ENCODE assay signal across 8 cellular contexts in genomic region chr4:151760713-151761661, GRCh38. TPM values are rescaled to one million over a fixed set of nuclear protein-coding genes. Genes with fewer than 3 reads are reported as not detected.
DNase-seq lines count a peak whose midpoint lies in the region; ATAC-seq, FAIRE-seq and TF ChIP-seq lines count a peak whose summit lies in the region.

GATB (minus strand) TSS chr4:151761007; CDS start chr4:151760982, 25 bp downstream.

- H4K20me1 ChIP-seq in Karpas-422 (ENCODE audit: insufficient read depth, low read depth, low read length): no peaks in the 10 kb centered on the region

- peak within 1 kb of the TSS; percentile 99 for H3K27ac Mint-ChIP-seq in activated T-cell treated with anti-CD3 and anti-CD28 coated beads, Interleukin-2, amount 50 U/mL, for 72 hours

- peak within 1 kb of the TSS; percentile 36; the same call in 1 of the 2 replicates for H3K27ac ChIP-seq in Karpas-422 (ENCODE audit: low read length)
- H3K27ac ChIP-seq in esophagus squamous epithelium: peak within 1 kb of the TSS; percentile 64 to 88 (median 78)

- H3K9me2 ChIP-seq in Karpas-422 (replicated peaks; ENCODE audit: insufficient read depth, low read length): 0 out of 2 replicates have a peak, but pooled peaks cover 6% of the 10 kb centered on the region

- H3K36me3 Mint-ChIP-seq in activated T-cell treated with anti-CD3 and anti-CD28 coated beads, Interleukin-2, amount 50 U/mL, for 72 hours (ENCODE audit: insufficient read depth in 2 of 2): peaks cover 1 to 3% of the 10 kb centered on the region in 2 donors

- peaks cover 3 to 5% of the 10 kb centered on the region in 2 donors for H3K9me3 Mint-ChIP-seq in activated T-cell treated with anti-CD3 and anti-CD28 coated beads, Interleukin-2, amount 50 U/mL, for 72 hours

- peak within 1 kb of the TSS; percentile 87 for H3K4me3 ChIP-seq in Karpas-422 (ENCODE audit: low read length)
- H3K4me3 ChIP-seq in esophagus squamous epithelium: peak within 1 kb of the TSS; percentile 67 to 97 (median 85)

- H3K27me3 ChIP-seq in Karpas-422 (ENCODE audit: low read length) (no peaks in the 10 kb centered on the region), esophagus squamous epithelium (peaks cover 0 to 13% (median 0%) of the 10 kb centered on the region in 4 donors)

- intact Hi-C loops in esophagus squamous epithelium (cut with DNase I): no loop called here

- peaks cover 12% of the 10 kb centered on the region for H3K4me1 Mint-ChIP-seq in activated T-cell treated with anti-CD3 and anti-CD28 coated beads, Interleukin-2, amount 50 U/mL, for 72 hours (ENCODE audit: low read depth)

- peaks cover 9% of the 10 kb centered on the region for H3K27me3 Mint-ChIP-seq in activated T-cell treated with anti-CD3 and anti-CD28 coated beads, Interleukin-2, amount 50 U/mL, for 72 hours (ENCODE audit: low read depth)

- H3K9me3 ChIP-seq in Karpas-422 (ENCODE audit: low read length) (no peaks in the 10 kb centered on the region), esophagus squamous epithelium (no peaks in the 10 kb centered on the region)

- peak within 1 kb of the TSS; percentile 77 for H3K9ac ChIP-seq in Karpas-422 (ENCODE audit: low read length)

- peak; percentile 42 for FAIRE-seq in RCC 7860 (lab: Jason Lieb, UNC)

- DNase-seq in Daoy (ENCODE audit: low read depth) (peak; percentile 91), Karpas-422 (peak; percentile 99), RCC 7860 (ENCODE audit: low spot score) (peak; percentile 84), esophagus squamous epithelium (lab: John Stamatoyannopoulos, UW) (peak; percentile 74), myocyte (ENCODE audit: low read depth) (peak; percentile 98)
- peak; percentile 90 to 93 for DNase-seq in activated T-cell treated with anti-CD3 and anti-CD28 coated beads, Interleukin-2, amount 50 U/mL, for 72 hours
- DNase-seq in stimulated activated CD8-positive, alpha-beta memory T cell treated with anti-CD3 and anti-CD28 coated beads, Interleukin-7, amount 100 ng/mL, for 48 hours (ENCODE audit: extremely low read depth in 1 of 2, low read depth in 1 of 2): peak; percentile 76 to 89

- TF ChIP-seq POLR2A in esophagus squamous epithelium (IDR thresholded peaks at IDR 0.05): peak in 1 of 4 donors; percentile 39

- peaks cover 10% of the 10 kb centered on the region; the same call in 1 of the 2 replicates for H3K36me3 ChIP-seq in Karpas-422 (ENCODE audit: insufficient read depth, low read length)
- H3K36me3 ChIP-seq in esophagus squamous epithelium: peaks cover 0 to 22% (median 0%) of the 10 kb centered on the region in 3 donors

- peaks cover 20% of the 10 kb centered on the region for H3K4me1 ChIP-seq in Karpas-422 (ENCODE audit: low read length)
- peaks cover 0 to 18% (median 5%) of the 10 kb centered on the region in 3 donors for H3K4me1 ChIP-seq in esophagus squamous epithelium

- ATAC-seq in GM21825 (IDR thresholded peaks at IDR 0.05; ENCODE audit: unreplicated experiment): peak; percentile 100
- peak; percentile 99 to 100 for ATAC-seq in activated T-cell treated with anti-CD3 and anti-CD28 coated beads, Interleukin-2, amount 50 U/mL, for 72 hours (replicated peaks in 1 of 2)

- peak within 1 kb of the TSS; percentile 93 to 100 for H3K4me3 Mint-ChIP-seq in activated T-cell treated with anti-CD3 and anti-CD28 coated beads, Interleukin-2, amount 50 U/mL, for 72 hours

- H3K79me2 ChIP-seq in Karpas-422 (ENCODE audit: low read length): peaks cover 18% of the 10 kb centered on the region

- TF ChIP-seq CTCF in esophagus squamous epithelium (IDR thresholded peaks at IDR 0.05): peak; percentile 27 to 47 (median 37)

- H2AFZ ChIP-seq in Karpas-422 (ENCODE audit: low read length): peak within 1 kb of the TSS; percentile 93

- WGBS in esophagus squamous epithelium, 2 donors: 6 to 12% methylated on average over 17 to 22 of the region's 35 CpGs

- H3K4me2 ChIP-seq in Karpas-422 (ENCODE audit: low read depth, low read length, poor library complexity, severe bottlenecking): peak within 1 kb of the TSS; percentile 80

RNA-seq across cellular contexts. Expression of gene GATB, which starts in this region (rescaled TPM):
- 16.2 and 16.4 TPM in 2 replicates for total RNA-seq in Daoy (2014; rRNA removed; shearing (Covaris generic))
- total RNA-seq in Karpas-422 (2014; rRNA removed; shearing (Covaris generic); ENCODE audit: low replicate concordance): 18.9 and 39.4 TPM in 2 replicates
- 10 to 100 TPM; 15.4 to 19.5 TPM for total RNA-seq in activated T-cell treated with anti-CD3 and anti-CD28 coated beads, Interleukin-2, amount 50 U/mL, for 72 hours
- total RNA-seq in esophagus squamous epithelium: 10 to 100 TPM; 13.4 to 29.8 (median 24.2) TPM
- total RNA-seq in myocyte: 20.9 and 26.0 TPM in 2 replicates
- polyA plus RNA-seq in myocyte (2012): 18.2 TPM

Comparison
In these comparisons a context has a peak if more than half of its experiments do, and no peak if none do; other contexts are left out.
1. Peak in every context shown above with its lines: DNase-seq, ATAC-seq, H3K4me3 ChIP-seq and H3K27ac ChIP-seq.